ENCODE assay signal across 12 cellular contexts in genomic region chr22:39183991-39184585, GRCh38. TPM values are rescaled to one million over a fixed set of nuclear protein-coding genes. Genes with fewer than 3 reads are reported as not detected.
DNase-seq lines count a peak whose midpoint lies in the region; ATAC-seq, FAIRE-seq and TF ChIP-seq lines count a peak whose summit lies in the region.
"Had no signal": no experiment of that assay in that cellular context is flagged by ENCODE, and none has a peak within 500 bp of the region (broad histone marks: within the 10 kb centered on the region; RNA-seq: fewer than 3 reads in every experiment).

No MANE protein-coding gene starts in this region.

- no peaks in the 10 kb centered on the region for H3K27me3 ChIP-seq in GM23248 (replicated peaks; ENCODE audit: insufficient read depth)
- H3K27me3 ChIP-seq in astrocyte (ENCODE audit: insufficient read depth, low read length), result no peaks in the 10 kb centered on the region
- peaks cover 0 to 4% (median 4%) of the 10 kb centered on the region in 3 donors for H3K27me3 ChIP-seq in skeletal muscle tissue (ENCODE audit: control insufficient read depth in 3 of 3, insufficient read depth in 3 of 3, low read length in 3 of 3)
- H3K27me3 ChIP-seq in small intestine (ENCODE audit: control insufficient read depth in 2 of 2, insufficient read depth in 2 of 2, low read length in 2 of 2), result no peaks in the 10 kb centered on the region
- no peaks in the 10 kb centered on the region for H3K27me3 ChIP-seq in MM.1S (replicated peaks; ENCODE audit: insufficient read depth, low read length)

- TF ChIP-seq CTCF in astrocyte (IDR thresholded peaks at IDR 0.05; ENCODE audit: insufficient read depth, low read depth, low read length) (no peak), MM.1S (IDR thresholded peaks at IDR 0.05; ENCODE audit: low read length) (no peak)

- H3K9me3 Mint-ChIP-seq in astrocyte (ENCODE audit: unreplicated experiment), result peaks cover 5% of the 10 kb centered on the region

- in situ Hi-C loops in GM23248 (cut with MboI), result no loop called here

- no peak for ATAC-seq in GM18520 (IDR thresholded peaks at IDR 0.05; ENCODE audit: unreplicated experiment)
- ATAC-seq in HG03521 (IDR thresholded peaks at IDR 0.05; ENCODE audit: unreplicated experiment), result no peak

- peaks cover 22% of the 10 kb centered on the region for H3F3A ChIP-seq in GM23248 (ENCODE audit: insufficient read depth)
- H3F3A ChIP-seq in MM.1S (ENCODE audit: insufficient read depth, low read length), result no peaks in the 10 kb centered on the region

- H3K9me2 ChIP-seq in GM23248 (ENCODE audit: insufficient read depth) (no peaks in the 10 kb centered on the region), MM.1S (replicated peaks; ENCODE audit: insufficient read depth, low read length) (no peaks in the 10 kb centered on the region)

- H3K27ac ChIP-seq in GM23248 (peak overlapping the region; percentile 99), astrocyte (ENCODE audit: low read depth, low read length) (no peak overlapping the region), skeletal muscle tissue (ENCODE audit: low read depth, low read length) (peak overlapping the region; percentile 84), small intestine (ENCODE audit: low read depth in 1 of 2, low read length in 1 of 2) (peak overlapping the region in 1 of 2 donors; percentile 92), MM.1S (ENCODE audit: low read length) (no peak overlapping the region)

- FAIRE-seq in astrocyte (lab: Jason Lieb, UNC) (peak; percentile 86), small intestine (lab: Jason Lieb, UNC) (no peak)

- H3K9ac ChIP-seq in GM23248 (peak overlapping the region; percentile 90), astrocyte (ENCODE audit: low read length) (no peak overlapping the region), skeletal muscle tissue (ENCODE audit: low read depth in 1 of 3, low read length in 3 of 3) (peak overlapping the region in 1 of 3 donors; percentile 38), MM.1S (ENCODE audit: low read length) (no peak overlapping the region)

- H3K4me3 Mint-ChIP-seq in astrocyte (ENCODE audit: unreplicated experiment), result no peak overlapping the region

- peaks cover 2% of the 10 kb centered on the region for H3K4me1 Mint-ChIP-seq in astrocyte (ENCODE audit: low read depth, unreplicated experiment)

- H4K20me1 ChIP-seq in GM23248 (ENCODE audit: insufficient read depth) (no peaks in the 10 kb centered on the region), astrocyte (ENCODE audit: insufficient read depth, low read length) (no peaks in the 10 kb centered on the region), MM.1S (ENCODE audit: insufficient read depth, low read length) (no peaks in the 10 kb centered on the region)

- H3K36me3 ChIP-seq in GM23248 (ENCODE audit: low read depth) (no peaks in the 10 kb centered on the region), astrocyte (ENCODE audit: insufficient read depth, low read length) (no peaks in the 10 kb centered on the region), skeletal muscle tissue (ENCODE audit: control insufficient read depth in 3 of 3, insufficient read depth in 3 of 3, low read length in 3 of 3) (no peaks in the 10 kb centered on the region), small intestine (ENCODE audit: control insufficient read depth in 2 of 2, insufficient read depth in 2 of 2, low read length in 2 of 2) (no peaks in the 10 kb centered on the region), MM.1S (replicated peaks; ENCODE audit: insufficient read depth, low read length) (no peaks in the 10 kb centered on the region)

- peak; percentile 89 for DNase-seq in GM23248
- peak; percentile 73 for DNase-seq in astrocyte (ENCODE audit: low read depth)
- peak; percentile 71 for DNase-seq in iPS-NIHi11 (ENCODE audit: low spot score)
- DNase-seq in small intestine, result no peak
- DNase-seq in MM.1S, result no peak
- DNase-seq: activated T-cell treated with anti-CD3 and anti-CD28 coated beads, Interleukin-2, amount 50 U/mL, for 1 hour; NCI-H1105 treated with DMSO at 0.1 percent for 48 hours; SW 1271 had no signal

- H3K36me3 Mint-ChIP-seq in astrocyte (ENCODE audit: low read depth, unreplicated experiment), result peaks cover 1% of the 10 kb centered on the region

- H3K4me2 ChIP-seq in GM23248 (ENCODE audit: unreplicated experiment), result peak overlapping the region; percentile 70
- H3K4me2 ChIP-seq in astrocyte (ENCODE audit: low read length), result peak overlapping the region; percentile 25
- no peak overlapping the region for H3K4me2 ChIP-seq in MM.1S (ENCODE audit: low read depth, low read length)

- H3K27me3 Mint-ChIP-seq in astrocyte (ENCODE audit: low read depth, unreplicated experiment), result no peaks in the 10 kb centered on the region

- H3K4me3 ChIP-seq in GM23248 (peak overlapping the region; percentile 35), astrocyte (ENCODE audit: insufficient read depth, low read depth, low read length) (no peak overlapping the region), skeletal muscle tissue (ENCODE audit: low read length in 3 of 3) (no peak overlapping the region), small intestine (ENCODE audit: low read depth in 1 of 2, low read length in 2 of 2) (no peak overlapping the region), MM.1S (ENCODE audit: low read length) (no peak overlapping the region)
- H3K4me3 ChIP-seq: dorsolateral prefrontal cortex had no signal

- H2AFZ ChIP-seq in GM23248 (peak overlapping the region; percentile 75), astrocyte (ENCODE audit: low read depth, low read length) (peak overlapping the region; percentile 51), MM.1S (ENCODE audit: low read length) (no peak overlapping the region)

- H3K9me3 ChIP-seq in GM23248 (ENCODE audit: low read depth) (no peaks in the 10 kb centered on the region), astrocyte (ENCODE audit: insufficient read depth, low read depth, low read length) (no peaks in the 10 kb centered on the region), skeletal muscle tissue (ENCODE audit: control insufficient read depth in 3 of 3, low read length in 3 of 3) (peaks cover 0 to 6% (median 2%) of the 10 kb centered on the region in 3 donors), small intestine (ENCODE audit: control insufficient read depth, low read depth) (no peaks in the 10 kb centered on the region), MM.1S (replicated peaks; ENCODE audit: insufficient read depth, low read length) (no peaks in the 10 kb centered on the region)

- H3K4me1 ChIP-seq in GM23248 (ENCODE audit: insufficient read depth), result peaks cover 26% of the 10 kb centered on the region
- no peaks in the 10 kb centered on the region for H3K4me1 ChIP-seq in astrocyte (ENCODE audit: insufficient read depth, low read length)
- peaks cover 20 to 25% (median 22%) of the 10 kb centered on the region in 3 donors for H3K4me1 ChIP-seq in skeletal muscle tissue (ENCODE audit: control insufficient read depth in 3 of 3, insufficient read depth in 3 of 3, low read length in 3 of 3)
- no peaks in the 10 kb centered on the region for H3K4me1 ChIP-seq in small intestine (ENCODE audit: control insufficient read depth in 2 of 2, insufficient read depth in 1 of 2, low read depth in 1 of 2, low read length in 1 of 2)
- H3K4me1 ChIP-seq in MM.1S (ENCODE audit: low read length), result no peaks in the 10 kb centered on the region

- 7 to 8% methylated on average over 13 of the region's 13 CpGs for whole genome bisulfite sequencing in GM23248 (ENCODE audit: low coverage in 1 of 2, low lambda C conversion rate in 2 of 2, missing lambda C conversion rate in 2 of 2), 2 experiments
- 59 to 73% (median 64%) methylated on average over 13 of the region's 13 CpGs for WGBS in small intestine, 3 donors

- H3K27ac Mint-ChIP-seq in astrocyte (ENCODE audit: unreplicated experiment), result no peak overlapping the region

- no peaks in the 10 kb centered on the region for H3K79me2 ChIP-seq in GM23248 (ENCODE audit: insufficient read depth)
- H3K79me2 ChIP-seq in astrocyte (ENCODE audit: insufficient read depth, low read length), result no peaks in the 10 kb centered on the region
- no peaks in the 10 kb centered on the region for H3K79me2 ChIP-seq in MM.1S (ENCODE audit: low read length)

RNA-seq across cellular contexts. Expression of gene CBX7, which starts 31.6 kb away (rescaled TPM):
- total RNA-seq in GM23248 (2014; rRNA removed; shearing (Covaris generic)), result 3.8 and 10.4 TPM in 2 replicates
- 2.5 and 2.9 TPM in 2 replicates for polyA plus RNA-seq in GM23248 (2016; fragmentation: Nextera tagmentation; extraction: Ambion mirVana)
- total RNA-seq in astrocyte, result 1.2 and 1.4 TPM in 2 replicates
- total RNA-seq in skeletal muscle tissue, result 4.7 TPM
- 10 to 100 TPM in 2 of 3 donors, 1 to 10 TPM in 1; 9.8 to 29.8 (median 22.2) TPM for polyA plus RNA-seq in small intestine

Comparison
In these comparisons a context has a peak if more than half of its experiments do, and no peak if none do; other contexts are left out.
1. DNase-seq: peak in GM23248 (single experiment), astrocyte (single experiment) and iPS-NIHi11 (single experiment); none in small intestine (single experiment) and MM.1S (single experiment).
2. H3K27ac ChIP-seq: peak in GM23248 (single experiment) and skeletal muscle tissue (single experiment); none in astrocyte (single experiment) and MM.1S (single experiment).